ENCODE assay signal across 23 cellular contexts in the genomic region with DNA sequence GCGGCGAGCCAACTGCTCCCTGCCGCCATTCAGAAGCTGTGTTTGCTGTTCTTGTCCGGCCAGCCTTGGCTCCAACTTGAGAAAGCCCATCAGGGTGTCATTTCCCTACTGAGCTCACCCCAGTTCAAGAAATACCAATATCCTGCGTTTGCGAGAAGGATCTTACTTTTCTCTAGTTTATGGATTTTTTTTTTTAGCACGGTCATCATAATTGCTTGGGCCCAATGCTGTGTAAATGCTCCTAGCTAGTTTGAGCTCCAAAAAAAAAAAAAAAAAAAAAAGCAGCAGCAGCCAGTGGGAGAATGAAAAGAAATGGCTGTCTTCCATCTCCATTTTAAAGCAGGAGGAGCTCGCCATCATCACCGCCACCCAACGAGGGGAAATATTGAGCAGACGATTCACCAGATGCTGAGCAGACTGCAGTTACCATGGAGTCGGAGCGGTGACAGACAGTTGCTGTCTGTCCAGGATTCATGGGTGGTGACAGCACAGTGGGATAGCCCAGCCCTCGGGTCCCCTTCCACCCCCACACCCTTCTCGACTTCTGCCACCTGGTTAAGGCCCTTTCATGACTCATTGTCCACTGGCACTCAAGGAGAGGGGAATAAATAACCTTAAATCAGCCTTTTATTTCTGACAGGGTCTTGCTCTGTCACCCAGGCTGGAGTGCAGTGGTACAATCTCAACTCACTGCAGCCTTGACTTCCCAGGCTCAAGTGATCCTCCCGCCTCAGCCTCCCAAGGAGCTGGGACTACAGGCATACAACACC.
DNase-seq lines count a peak whose midpoint lies in the region; ATAC-seq, FAIRE-seq and TF ChIP-seq lines count a peak whose summit lies in the region.
"Had no signal": no experiment of that assay in that cellular context is flagged by ENCODE, and none has a peak within 500 bp of the region (broad histone marks: within the 10 kb centered on the region; RNA-seq: fewer than 3 reads in every experiment).

No MANE protein-coding gene starts in this region.

- H3K27me3 ChIP-seq in K562 (ENCODE audit: control insufficient read depth in 2 of 2, insufficient read depth in 2 of 2, low read length in 2 of 2) (peaks cover 59 to 76% of the 10 kb centered on the region in 2 experiments), Karpas-422 (ENCODE audit: low read length) (no peaks in the 10 kb centered on the region), tibial nerve (no peaks in the 10 kb centered on the region)

- POLR2A ChIA-PET in A549 (lab: Yijun Ruan, JAX) (no interaction called here), K562 (lab: Yijun Ruan, JAX) (interaction anchor here (0.6 to 2.5 kb wide), 2 partner anchors 9 to 88 kb away, joined by 3 to 6 read pairs; no protein-coding TSS in a partner anchor)

- H3K4me1 ChIP-seq in A549, result no peaks in the 10 kb centered on the region
- peaks cover 0 to 11% of the 10 kb centered on the region in 2 experiments; a peak in 3 of 5 replicates for H3K4me1 ChIP-seq in K562 (replicated peaks in 1 of 2; ENCODE audit: control insufficient read depth in 2 of 2, insufficient read depth in 2 of 2, low read length in 2 of 2)
- H3K4me1 ChIP-seq in Karpas-422 (ENCODE audit: low read length), result no peaks in the 10 kb centered on the region
- H3K4me1 ChIP-seq in tibial nerve, result no peaks in the 10 kb centered on the region
- H3K4me1 ChIP-seq: SJSA1 had no signal

- DNase-seq in DMS 273 (lab: John Stamatoyannopoulos, UW; ENCODE audit: unreplicated experiment) (peak; percentile 31), DMS 273 treated with DMSO at 0.1 percent for 48 hours (lab: John Stamatoyannopoulos, UW) (no peak), A549 (ENCODE audit: low read depth in 1 of 2, low spot score in 1 of 2) (no peak), K562 (ENCODE audit: extremely low read depth in 1 of 4, low spot score in 3 of 4) (peak in 1 of 4 experiments; percentile 38), neural crest cell (ENCODE audit: low read depth, low spot score) (no peak), Karpas-422 (no peak), tibial nerve (ENCODE audit: low spot score in 2 of 2) (no peak)
- DNase-seq: C1 segment of cervical spinal cord; CD8-positive, alpha-beta T cell; GOT3; MV-4-11; NCI-H1105 treated with DMSO at 0.1 percent for 48 hours; NCI-H187; NCI-H226; NCI-H526 treated with DMSO at 0.1 percent for 48 hours; OCI-M1 had no signal

- no peak for FAIRE-seq in A549 (lab: Jason Lieb, UNC)
- FAIRE-seq in K562 (lab: Jason Lieb, UNC), result no peak
- FAIRE-seq: G401.6, GM18507, RCC 7860 had no signal

- peak overlapping the region; percentile 20 for H3K27ac Mint-ChIP-seq in neural crest cell (ENCODE audit: unreplicated experiment)
- H3K27ac Mint-ChIP-seq: CD8-positive, alpha-beta T cell had no signal

- no TSS peak for BruUV-seq in K562 (replicated peaks; lab: Mats Ljungman, UMichigan)

- H3K9me1 ChIP-seq in K562 (ENCODE audit: control insufficient read depth, insufficient read depth, low read length), result no peaks in the 10 kb centered on the region

- ATAC-seq in A549 (no peak), K562 (peak; percentile 17; the same call in 1 of the 3 replicates), GM21447 (IDR thresholded peaks at IDR 0.05; ENCODE audit: unreplicated experiment) (no peak)
- ATAC-seq: CD8-positive, alpha-beta T cell; HCT116 had no signal

- H3K36me3 Mint-ChIP-seq in neural crest cell (ENCODE audit: low read depth), result no peaks in the 10 kb centered on the region
- H3K36me3 Mint-ChIP-seq: CD8-positive, alpha-beta T cell had no signal

- no peak for TF ChIP-seq RAD21 in A549 (conservative IDR thresholded peaks at IDR 0.05 in 1 of 2, IDR thresholded peaks at IDR 0.05 in 1 of 2)
- no peak for TF ChIP-seq RAD21 in K562 (CRISPR knock-in tag; conservative IDR thresholded peaks at IDR 0.05 in 1 of 2, IDR thresholded peaks at IDR 0.05 in 1 of 2)

- H3K9me3 ChIP-seq in A549 (no peaks in the 10 kb centered on the region), K562 (replicated peaks; ENCODE audit: control insufficient read depth, insufficient read depth, low read depth, low read length) (no peaks in the 10 kb centered on the region), Karpas-422 (ENCODE audit: low read length) (no peaks in the 10 kb centered on the region), tibial nerve (no peaks in the 10 kb centered on the region)
- H3K9me3 ChIP-seq: SJSA1 had no signal

- CTCF ChIA-PET in A549 (lab: Yijun Ruan, JAX) (interaction anchor here (0.7 kb wide), 2 partner anchors 9 to 15 kb away, joined by 3 read pairs; no protein-coding TSS in a partner anchor), K562 (lab: Yijun Ruan, JAX; ENCODE audit: low intra/inter-chr PET ratio) (no interaction called here)

- no peaks in the 10 kb centered on the region for H3K4me1 Mint-ChIP-seq in neural crest cell

- no peak overlapping the region for H3K9ac ChIP-seq in K562 (ENCODE audit: insufficient read depth in 1 of 2, low read depth in 2 of 2, low read length in 2 of 2)
- no peak overlapping the region for H3K9ac ChIP-seq in Karpas-422 (ENCODE audit: low read length)

- H3K4me3 ChIP-seq in A549 (no peak overlapping the region), K562 (no peak overlapping the region), Karpas-422 (ENCODE audit: low read length) (no peak overlapping the region), tibial nerve (no peak overlapping the region)
- H3K4me3 ChIP-seq: SJSA1 had no signal

- H3K36me3 ChIP-seq in K562 (ENCODE audit: control insufficient read depth, insufficient read depth, low read length) (no peaks in the 10 kb centered on the region), Karpas-422 (ENCODE audit: insufficient read depth, low read length) (no peaks in the 10 kb centered on the region), tibial nerve (no peaks in the 10 kb centered on the region)
- H3K36me3 ChIP-seq: SJSA1 had no signal

- H3K9me3 Mint-ChIP-seq in neural crest cell, result no peaks in the 10 kb centered on the region
- H3K9me3 Mint-ChIP-seq: CD8-positive, alpha-beta T cell had no signal

- intact Hi-C loops in K562 (cut with micrococcal nuclease), result no loop called here

- H3K27ac ChIP-seq in A549 (no peak overlapping the region), K562 (ENCODE audit: extremely low read depth, low read depth, low read length) (no peak overlapping the region), Karpas-422 (ENCODE audit: low read length) (no peak overlapping the region), tibial nerve (no peak overlapping the region)
- H3K27ac ChIP-seq: 22Rv1, SJSA1 had no signal

- no peak for TF ChIP-seq EP300 in A549 (IDR thresholded peaks at IDR 0.05)
- no peak for TF ChIP-seq EP300 in K562 (IDR thresholded peaks at IDR 0.05; ENCODE audit: low read length)
- no peak for TF ChIP-seq EP300 in tibial nerve (IDR thresholded peaks at IDR 0.05)

- H3K4me2 ChIP-seq in A549 (no peak overlapping the region), K562 (ENCODE audit: insufficient read depth, low read length) (no peak overlapping the region), Karpas-422 (ENCODE audit: low read depth, low read length, poor library complexity, severe bottlenecking) (no peak overlapping the region)

- TF ChIP-seq CTCF in A549 (IDR thresholded peaks at IDR 0.05) (no peak), K562 (IDR thresholded peaks at IDR 0.05 in 2 of 3, conservative IDR thresholded peaks at IDR 0.05 in 1 of 3; ENCODE audit: insufficient read depth in 2 of 3, low read depth in 1 of 3, low read length in 3 of 3) (no peak), neural crest cell (conservative IDR thresholded peaks at IDR 0.05) (no peak), tibial nerve (IDR thresholded peaks at IDR 0.05) (no peak)

- H3K9me2 ChIP-seq in Karpas-422 (replicated peaks; ENCODE audit: insufficient read depth, low read length), result no peaks in the 10 kb centered on the region

- H4K20me1 ChIP-seq in K562 (replicated peaks; ENCODE audit: control insufficient read depth, insufficient read depth, low read length) (no peaks in the 10 kb centered on the region), Karpas-422 (ENCODE audit: insufficient read depth, low read depth, low read length) (no peaks in the 10 kb centered on the region)

- peaks cover 30% of the 10 kb centered on the region for H3K27me3 Mint-ChIP-seq in neural crest cell (ENCODE audit: low read depth)

- no peak overlapping the region for H3K4me3 Mint-ChIP-seq in neural crest cell
- H3K4me3 Mint-ChIP-seq: CD8-positive, alpha-beta T cell had no signal

- H2AFZ ChIP-seq in K562 (ENCODE audit: low read depth, low read length), result no peak overlapping the region
- H2AFZ ChIP-seq in Karpas-422 (ENCODE audit: low read length), result no peak overlapping the region

- no peaks in the 10 kb centered on the region for H3K79me2 ChIP-seq in K562 (ENCODE audit: control insufficient read depth, insufficient read depth, low read length)
- no peaks in the 10 kb centered on the region for H3K79me2 ChIP-seq in Karpas-422 (ENCODE audit: low read length)

- 83% methylated on average over 15 of the region's 16 CpGs for WGBS in A549 (ENCODE audit: missing lambda C conversion rate)
- 26% methylated on average over 16 of the region's 16 CpGs for WGBS in K562 (ENCODE audit: insufficient coverage, low coverage, missing lambda C conversion rate)
- WGBS in tibial nerve, 2 donors, result 86 to 87% methylated on average over 15 to 16 of the region's 16 CpGs

- no peak for TF ChIP-seq POLR2A in A549 (IDR thresholded peaks at IDR 0.05; ENCODE audit: low read length)
- TF ChIP-seq POLR2A in K562 (conservative IDR thresholded peaks at IDR 0.05), result no peak
- TF ChIP-seq POLR2A in tibial nerve (IDR thresholded peaks at IDR 0.05), result no peak

- in situ Hi-C loops in K562 (cut with MboI), result no loop called here

TF ChIP-seq in A549, 52 proteins besides CTCF, POLR2A, EP300 and RAD21:
- TF ChIP-seq HEYL (CRISPR knock-in tag; IDR thresholded peaks at IDR 0.05) (no peak), JUNB (IDR thresholded peaks at IDR 0.05) (no peak), MAFK (IDR thresholded peaks at IDR 0.05; ENCODE audit: partially characterized antibody) (peak; percentile 69), RFX5 (IDR thresholded peaks at IDR 0.05) (no peak), ZC3H11A (IDR thresholded peaks at IDR 0.05) (no peak)

TF ChIP-seq in K562, 482 proteins besides CTCF, POLR2A, EP300 and RAD21 (continues in another document):
- TF ChIP-seq ZNF316 (IDR thresholded peaks at IDR 0.05), result peak; percentile 87
- TF ChIP-seq ELF2 (CRISPR knock-in tag; IDR thresholded peaks at IDR 0.05), result no peak
- TF ChIP-seq HNRNPK (IDR thresholded peaks at IDR 0.05; ENCODE audit: low read depth, low read length, poor library complexity, severe bottlenecking), result no peak
- TF ChIP-seq NR1H2 (CRISPR knock-in tag; IDR thresholded peaks at IDR 0.05), result no peak
